In the genomic region with DNA sequence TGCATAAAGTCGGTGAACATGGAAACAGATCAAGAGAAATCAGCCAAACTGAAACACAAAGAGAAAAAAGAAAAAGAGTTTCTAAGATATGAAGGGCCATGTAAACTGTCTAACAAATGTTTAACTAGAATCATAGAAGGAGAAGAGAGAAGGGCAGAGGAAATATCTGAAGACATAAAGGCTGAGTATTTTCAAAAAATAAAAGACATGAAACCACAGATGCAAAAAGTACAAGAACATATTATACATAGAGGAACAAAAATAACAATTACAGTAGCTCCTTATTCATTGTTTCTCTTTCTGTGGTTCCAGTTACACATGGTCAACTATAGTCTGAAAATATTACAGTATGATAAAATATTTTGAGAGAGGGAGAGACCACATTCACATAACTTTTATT, we compare ENCODE assay signal across 11 cellular contexts.
"Had no signal": no experiment of that assay in that cellular context is flagged by ENCODE, and none has a peak within 500 bp of the region (broad histone marks: within the 10 kb centered on the region; RNA-seq: fewer than 3 reads in every experiment).

No MANE protein-coding gene starts in this region.

- H2AFZ ChIP-seq: GM23248, GM23338 had no signal

- H3K27ac Mint-ChIP-seq: H9, HFFc6 had no signal

- H3K9me3 ChIP-seq: HAP-1 had no signal

- H3K4me3 ChIP-seq: GM23248, GM23338, HAP-1 had no signal

- FAIRE-seq: H1, H54 had no signal

- H3K4me1 Mint-ChIP-seq: GM23338, H9 had no signal

- H3K36me3 ChIP-seq: HAP-1 had no signal

- DNase-seq: GM23248, GOT3, H7, H9, HCEC 1CT, HFFc6 had no signal

- H3K4me3 Mint-ChIP-seq: GM23338, H9, HFFc6 had no signal

- ATAC-seq: GM23338, HCT116 had no signal

- H3K4me1 ChIP-seq: HAP-1 had no signal

- H3K27ac ChIP-seq: GM23248 had no signal

- H3K4me2 ChIP-seq: GM23338 had no signal

- H3K9ac ChIP-seq: GM23248 had no signal
